Comparison of ENCODE assay signal across 1 cellular context in the genomic region with DNA sequence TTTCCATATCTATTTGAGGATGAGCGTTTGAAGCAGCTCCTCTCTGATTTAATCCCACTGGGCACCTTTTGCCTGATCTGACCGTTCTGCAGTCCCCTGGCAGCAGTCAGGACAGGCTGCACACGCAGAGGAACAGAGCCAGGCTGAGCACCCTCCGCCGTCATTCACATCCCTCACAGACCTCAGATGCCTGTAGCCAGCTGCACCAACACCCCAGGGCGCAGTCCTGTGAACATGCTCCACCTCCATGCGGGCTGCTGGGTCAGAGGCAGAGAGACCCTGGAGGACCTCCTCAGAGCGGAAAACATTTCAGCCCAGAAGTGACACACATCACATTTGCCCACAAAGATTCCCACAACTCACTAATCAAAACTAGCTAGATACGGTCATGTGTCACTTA.
TF ChIP-seq lines count a peak whose summit lies in the region.

No MANE protein-coding gene starts in this region.

TF ChIP-seq in IMR-90, 13 proteins besides CTCF, POLR2A, EP300 and RAD21 (continued from another document):
- TF ChIP-seq, protein P1, sequence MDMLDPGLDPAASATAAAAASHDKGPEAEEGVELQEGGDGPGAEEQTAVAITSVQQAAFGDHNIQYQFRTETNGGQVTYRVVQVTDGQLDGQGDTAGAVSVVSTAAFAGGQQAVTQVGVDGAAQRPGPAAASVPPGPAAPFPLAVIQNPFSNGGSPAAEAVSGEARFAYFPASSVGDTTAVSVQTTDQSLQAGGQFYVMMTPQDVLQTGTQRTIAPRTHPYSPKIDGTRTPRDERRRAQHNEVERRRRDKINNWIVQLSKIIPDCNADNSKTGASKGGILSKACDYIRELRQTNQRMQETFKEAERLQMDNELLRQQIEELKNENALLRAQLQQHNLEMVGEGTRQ (IDR thresholded peaks at IDR 0.05; ENCODE audit: low read depth, low read length): no peak
- TF ChIP-seq RCOR1 (IDR thresholded peaks at IDR 0.05; ENCODE audit: insufficient replicate concordance, low read length) (no peak), FOS (IDR thresholded peaks at IDR 0.05; ENCODE audit: low read depth, low read length) (no peak)
TF ChIP-seq in IMR-90: peak in this region for 0.
